Comparison of ENCODE assay signal across 8 cellular contexts in genomic region chr11:14249121-14249963, GRCh38.
DNase-seq lines count a peak whose midpoint lies in the region; ATAC-seq and TF ChIP-seq lines count a peak whose summit lies in the region.

No MANE protein-coding gene starts in this region.

- no peak overlapping the region for H3K4me3 Mint-ChIP-seq in neural crest cell
- peak overlapping the region in 1 of 2 donors; percentile 51 for H3K4me3 Mint-ChIP-seq in stimulated activated naive CD8-positive, alpha-beta T cell treated with anti-CD3 and anti-CD28 coated beads, Interleukin-15, amount 100 ng/mL, for 72 hours

- intact Hi-C loops in PC-9 (cut with micrococcal nuclease; ENCODE audit: unreplicated experiment), result loop anchor here (1.0 to 5.0 kb wide), 7 partner anchors 102 to 582 kb away; partner anchors contain the start of gene FAR1

- DNase-seq in EH (ENCODE audit: low read depth) (peak; percentile 60), HuH-7 (ENCODE audit: low spot score) (peak; percentile 53), PC-9 (peak in 1 of 2 experiments; percentile 31), fibroblast of gingiva (ENCODE audit: low read depth) (peak; percentile 55), neural crest cell (ENCODE audit: low read depth, low spot score) (peak; percentile 77)
- DNase-seq in activated T-cell treated with anti-CD3 and anti-CD28 coated beads, Interleukin-2, amount 50 U/mL, for 48 hours, result peak; percentile 74 to 79
- peak; percentile 63 to 64 for DNase-seq in stimulated activated naive CD8-positive, alpha-beta T cell treated with anti-CD3 and anti-CD28 coated beads, Interleukin-15, amount 100 ng/mL, for 72 hours

- H3K4me3 ChIP-seq in PC-9, result no peak overlapping the region

- no peaks in the 10 kb centered on the region for H3K36me3 Mint-ChIP-seq in neural crest cell (ENCODE audit: low read depth)

- H3K9me2 ChIP-seq in PC-9 (ENCODE audit: insufficient read depth), result no peaks in the 10 kb centered on the region

- no peaks in the 10 kb centered on the region for H3F3A ChIP-seq in PC-9 (ENCODE audit: insufficient read depth, low read depth)

- H3K27me3 ChIP-seq in PC-9 (ENCODE audit: insufficient read depth, low read depth), result no peaks in the 10 kb centered on the region

- H3K79me2 ChIP-seq in PC-9 (ENCODE audit: low read depth), result no peaks in the 10 kb centered on the region

- BruUV-seq in PC-9 (replicated peaks; lab: Mats Ljungman, UMichigan), result no TSS peak

- H3K9me3 Mint-ChIP-seq in neural crest cell, result no peaks in the 10 kb centered on the region
- no peaks in the 10 kb centered on the region for H3K9me3 Mint-ChIP-seq in stimulated activated naive CD8-positive, alpha-beta T cell treated with anti-CD3 and anti-CD28 coated beads, Interleukin-15, amount 100 ng/mL, for 72 hours

- H3K4me2 ChIP-seq in PC-9, result no peak overlapping the region

- no peak overlapping the region for H3K27ac ChIP-seq in PC-9

- POLR2A ChIA-PET in PC-9 (lab: Charles Lee; ENCODE audit: unreplicated experiment), result no interaction called here

- H3K4me1 Mint-ChIP-seq in neural crest cell, result peaks cover 18% of the 10 kb centered on the region
- peaks cover 11% of the 10 kb centered on the region for H3K4me1 Mint-ChIP-seq in stimulated activated naive CD8-positive, alpha-beta T cell treated with anti-CD3 and anti-CD28 coated beads, Interleukin-15, amount 100 ng/mL, for 72 hours

- no peaks in the 10 kb centered on the region for H3K4me1 ChIP-seq in PC-9 (replicated peaks; ENCODE audit: insufficient read depth)

- H3K9me3 ChIP-seq in PC-9 (ENCODE audit: insufficient read depth, low read depth), result no peaks in the 10 kb centered on the region

- H3K27ac Mint-ChIP-seq in neural crest cell (ENCODE audit: unreplicated experiment), result no peak overlapping the region
- no peak overlapping the region for H3K27ac Mint-ChIP-seq in stimulated activated naive CD8-positive, alpha-beta T cell treated with anti-CD3 and anti-CD28 coated beads, Interleukin-15, amount 100 ng/mL, for 72 hours

- no peaks in the 10 kb centered on the region for H3K36me3 ChIP-seq in PC-9 (ENCODE audit: low read depth)

- H2AFZ ChIP-seq in PC-9, result no peak overlapping the region

- TF ChIP-seq CTCF in PC-9 (conservative IDR thresholded peaks at IDR 0.05) (peak; percentile 90), neural crest cell (conservative IDR thresholded peaks at IDR 0.05) (peak; percentile 96)

- ATAC-seq in stimulated activated naive CD8-positive, alpha-beta T cell treated with anti-CD3 and anti-CD28 coated beads, Interleukin-15, amount 100 ng/mL, for 72 hours, result peak; percentile 53
- no peak for ATAC-seq in HG03097 (IDR thresholded peaks at IDR 0.05; ENCODE audit: low FRiP score, unreplicated experiment)

- H4K20me1 ChIP-seq in PC-9 (ENCODE audit: insufficient read depth), result no peaks in the 10 kb centered on the region

- peaks cover 21% of the 10 kb centered on the region for H3K27me3 Mint-ChIP-seq in neural crest cell (ENCODE audit: low read depth)
- peaks cover 5% of the 10 kb centered on the region for H3K27me3 Mint-ChIP-seq in stimulated activated naive CD8-positive, alpha-beta T cell treated with anti-CD3 and anti-CD28 coated beads, Interleukin-15, amount 100 ng/mL, for 72 hours

- CTCF ChIA-PET in PC-9 (lab: Charles Lee), result no interaction called here
